1 cellular context compared by ENCODE assay signal in genomic region chr16:9134739-9135138, GRCh38.
TF ChIP-seq lines count a peak whose summit lies in the region.

No MANE protein-coding gene starts in this region.

TF ChIP-seq in HepG2, 621 proteins besides CTCF, POLR2A, EP300 and RAD21 (continued from another document):
- no peak for TF ChIP-seq ATF5 (CRISPR knock-in tag; IDR thresholded peaks at IDR 0.05; ENCODE audit: low read depth)
